ENCODE assay signal across 21 cellular contexts in genomic region chr1:111778541-111779051, GRCh38. TPM values are rescaled to one million over a fixed set of nuclear protein-coding genes. Genes with fewer than 3 reads are reported as not detected.
DNase-seq lines count a peak whose midpoint lies in the region; FAIRE-seq and TF ChIP-seq lines count a peak whose summit lies in the region.
"Had no signal": no experiment of that assay in that cellular context is flagged by ENCODE, and none has a peak within 500 bp of the region (broad histone marks: within the 10 kb centered on the region; RNA-seq: fewer than 3 reads in every experiment).

No MANE protein-coding gene starts in this region.

- intact Hi-C loops in colonic mucosa (cut with DNase I): no loop called here

- no peak overlapping the region for H3K9ac ChIP-seq in colonic mucosa (ENCODE audit: low read depth in 2 of 2, low read length in 2 of 2)
- H3K9ac ChIP-seq: BLaER1 treated with 17β-estradiol and CSF1 and Interleukin-3, amounts not matched to agents 10 nM and 100 nM had no signal

- H3K36me3 ChIP-seq in SJCRH30: no peaks in the 10 kb centered on the region
- no peaks in the 10 kb centered on the region for H3K36me3 ChIP-seq in colonic mucosa
- H3K36me3 ChIP-seq: BLaER1 treated with 17β-estradiol and CSF1 and Interleukin-3, amounts not matched to agents 10 nM and 100 nM; tibial nerve had no signal

- H3K4me1 ChIP-seq in SJCRH30 (peaks cover 29% of the 10 kb centered on the region), colonic mucosa (no peaks in the 10 kb centered on the region)
- H3K4me1 ChIP-seq: BLaER1 treated with 17β-estradiol and CSF1 and Interleukin-3, amounts not matched to agents 10 nM and 100 nM; tibial nerve had no signal

- H3K27ac ChIP-seq in SJCRH30 (peak overlapping the region; percentile 61), colonic mucosa (no peak overlapping the region)
- H3K27ac ChIP-seq: BLaER1 treated with 17β-estradiol and CSF1 and Interleukin-3, amounts not matched to agents 10 nM and 100 nM; tibial nerve had no signal

- H3K4me3 ChIP-seq in SJCRH30 (no peak overlapping the region), colonic mucosa (no peak overlapping the region)
- H3K4me3 ChIP-seq: BLaER1 treated with 17β-estradiol and CSF1 and Interleukin-3, amounts not matched to agents 10 nM and 100 nM; tibial nerve had no signal

- no peak for TF ChIP-seq CTCF in colonic mucosa (IDR thresholded peaks at IDR 0.05)

- no peak for FAIRE-seq in urothelium cell line (lab: Jason Lieb, UNC)

- H3K9me3 ChIP-seq in SJCRH30 (replicated peaks) (no peaks in the 10 kb centered on the region), colonic mucosa (no peaks in the 10 kb centered on the region)
- H3K9me3 ChIP-seq: BLaER1 treated with 17β-estradiol and CSF1 and Interleukin-3, amounts not matched to agents 10 nM and 100 nM; tibial nerve had no signal

- DNase-seq in GM04503 (ENCODE audit: low read depth): peak; percentile 27
- DNase-seq in SJCRH30: peak; percentile 17 to 51
- peak; percentile 32 for DNase-seq in foreskin melanocyte
- peak; percentile 34 for DNase-seq in urothelium cell line (ENCODE audit: low spot score)
- no peak for DNase-seq in colonic mucosa
- no peak for DNase-seq in dedifferentiated amniotic fluid mesenchymal stem cell (ENCODE audit: extremely low spot score)
- no peak for DNase-seq in dermis blood vessel endothelial cell
- DNase-seq: activated CD4-positive, alpha-beta T cell treated with anti-CD3 and anti-CD28 coated beads, Interleukin-2, amount 50 U/mL, for 48 hours; activated naive CD4-positive, alpha-beta T cell; activated T-cell treated with anti-CD3 and anti-CD28 coated beads, Interleukin-2, amount 50 U/mL, for 1 hour; central memory CD4-positive, alpha-beta T cell; effector memory CD4-positive, alpha-beta T cell; hippocampal formation; Karpas-422; naive thymus-derived CD4-positive, alpha-beta T cell; NCI-H1092 treated with DMSO at 0.1 percent for 48 hours; Right ventricle myocardium superior; stimulated activated CD4-positive, alpha-beta T cell treated with anti-CD3 and anti-CD28 coated beads, Interleukin-2, amount 100 ng/mL, for 24 hours; stimulated activated naive CD8-positive, alpha-beta T cell treated with anti-CD3 and anti-CD28 coated beads, Interleukin-15, Interleukin-2, amounts not matched to agents 100 U/mL and 50 U/mL, for 24 hours had no signal

- H3K27me3 ChIP-seq in SJCRH30 (no peaks in the 10 kb centered on the region), colonic mucosa (no peaks in the 10 kb centered on the region)
- H3K27me3 ChIP-seq: BLaER1 treated with 17β-estradiol and CSF1 and Interleukin-3, amounts not matched to agents 10 nM and 100 nM; tibial nerve had no signal

RNA-seq across cellular contexts. Expression of gene DDX20, which starts 22.9 kb away (rescaled TPM):
- 28.3 and 32.5 TPM in 2 replicates for total RNA-seq in SJCRH30 (2014; rRNA removed; shearing (Covaris generic))
- total RNA-seq in colonic mucosa (10 to 100 TPM in 1 of 2 donors, 1 to 10 TPM in 1; 9.6 to 11.5 TPM), dermis blood vessel endothelial cell (25.6 and 28.1 TPM in 2 replicates)

RNA-seq across cellular contexts. Expression of gene INKA2, which starts 39.4 kb away (rescaled TPM):
- total RNA-seq in SJCRH30 (2014; rRNA removed; shearing (Covaris generic)): 21.3 and 22.1 TPM in 2 replicates
- total RNA-seq in colonic mucosa (1 to 10 TPM; 2.2 to 4.0 TPM), dermis blood vessel endothelial cell (9.7 and 12.2 TPM in 2 replicates)

Comparison
In these comparisons a context has a peak if more than half of its experiments do, and no peak if none do; other contexts are left out.
1. DNase-seq: peak in GM04503 (single experiment), SJCRH30 (2 of 2), foreskin melanocyte (single experiment) and urothelium cell line (single experiment); none in colonic mucosa (single experiment), dedifferentiated amniotic fluid mesenchymal stem cell (single experiment) and dermis blood vessel endothelial cell (single experiment).